ENCODE assay signal across 6 cellular contexts in the genomic region with DNA sequence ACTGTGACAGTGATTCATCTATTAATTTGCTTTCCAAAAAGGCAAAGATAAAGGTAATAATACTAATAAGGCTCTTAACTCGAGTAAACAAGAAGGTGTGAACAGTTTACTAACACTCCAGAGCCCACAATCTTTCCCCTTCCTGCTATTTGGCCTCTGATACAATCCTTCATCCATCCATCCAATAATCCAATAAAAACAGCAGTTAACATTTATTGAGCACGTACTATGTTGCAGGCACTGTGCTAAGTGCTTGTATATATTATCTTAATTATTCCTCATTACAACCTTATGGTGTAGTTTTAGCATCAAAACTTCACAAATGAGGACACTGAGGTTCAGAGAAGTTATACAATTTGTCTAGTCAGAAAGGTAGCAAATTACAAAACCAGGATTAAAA.
"Had no signal": no experiment of that assay in that cellular context is flagged by ENCODE, and none has a peak within 500 bp of the region (broad histone marks: within the 10 kb centered on the region; RNA-seq: fewer than 3 reads in every experiment).

No MANE protein-coding gene starts in this region.

- H3K4me2 ChIP-seq: GM23338 had no signal

- H3K4me3 ChIP-seq: GM23338 had no signal

- ATAC-seq: GM23338 had no signal

- DNase-seq: H9, HCEC 1CT, HFFc6, IMR-90, KBM-7 had no signal

- H3K4me1 Mint-ChIP-seq: GM23338, H9 had no signal

- H3K9me3 Mint-ChIP-seq: GM23338, H9, HFFc6 had no signal

- H3K4me3 Mint-ChIP-seq: GM23338, H9, HFFc6 had no signal

- H3K27ac Mint-ChIP-seq: GM23338, H9, HFFc6 had no signal

- H2AFZ ChIP-seq: GM23338 had no signal
